In the genomic region with DNA sequence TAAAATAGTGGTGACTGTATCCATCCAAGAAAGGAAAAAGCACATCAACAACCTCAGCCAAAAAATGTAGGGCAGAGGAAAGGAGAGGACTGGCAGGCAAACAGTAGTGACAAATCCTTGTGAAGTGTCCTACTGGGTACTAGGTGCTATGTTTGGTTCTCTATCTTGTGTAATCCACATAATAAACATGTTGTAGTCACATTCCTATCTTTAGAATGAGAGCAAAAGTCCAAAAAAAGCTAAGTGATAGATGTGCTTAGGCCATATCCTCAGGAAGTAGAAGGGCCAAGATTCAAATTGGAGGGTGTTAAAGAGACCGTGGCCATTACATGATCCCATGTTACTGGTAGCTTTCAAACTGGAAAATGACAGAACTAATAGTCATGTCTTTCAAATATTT, we compare ENCODE assay signal across 8 cellular contexts.
A peak's percentile ranks its signal among the peaks of the same experiment; 100 is the strongest.
DNase-seq lines count a peak whose midpoint lies in the region; ATAC-seq and TF ChIP-seq lines count a peak whose summit lies in the region.
"Not testable (repeated sequence)": the region's sequence is repeated elsewhere in the genome, so short reads cannot be mapped to it uniquely, and the experiment has no call there.

No MANE protein-coding gene starts in this region.

- not testable (repeated sequence) for TF ChIP-seq POLR2A in gastrocnemius medialis (IDR thresholded peaks at IDR 0.05); upper lobe of left lung (IDR thresholded peaks at IDR 0.05)

- not testable (repeated sequence) for TF ChIP-seq CTCF in left ventricle myocardium inferior (IDR thresholded peaks at IDR 0.05; ENCODE audit: borderline replicate concordance); lower lobe of right lung (IDR thresholded peaks at IDR 0.05); gastrocnemius medialis (IDR thresholded peaks at IDR 0.05 in 4 of 5, conservative IDR thresholded peaks at IDR 0.05 in 1 of 5); upper lobe of left lung (IDR thresholded peaks at IDR 0.05)

- in situ Hi-C loops in gastrocnemius medialis (cut with MboI; ENCODE audit: low sequenced_read_pairs in 4 of 4): not testable (repeated sequence)

- H3K27me3 ChIP-seq in adipocyte (replicated peaks; ENCODE audit: control insufficient read depth, insufficient read depth, low read length); left ventricle myocardium inferior (ENCODE audit: low read depth); lower lobe of right lung (ENCODE audit: low read depth); gastrocnemius medialis; upper lobe of left lung: not testable (repeated sequence)

- intact Hi-C loops in Right ventricle myocardium superior (cut with DNase I); left ventricle myocardium inferior (cut with micrococcal nuclease); lower lobe of right lung (cut with DNase I); gastrocnemius medialis (cut with DNase I; ENCODE audit: low total_unique reads): not testable (repeated sequence)

- H3K4me3 ChIP-seq in adipocyte (ENCODE audit: low read length); left ventricle myocardium inferior; lower lobe of right lung; gastrocnemius medialis; upper lobe of left lung: not testable (repeated sequence)

- ATAC-seq in Right ventricle myocardium superior (ENCODE audit: poor library complexity) (peak; percentile 86), left lobe of liver (peak; percentile 56), lower lobe of right lung (peak; percentile 68 to 77), gastrocnemius medialis (peak; percentile 95 to 99), upper lobe of left lung (ENCODE audit: low FRiP score in 2 of 2) (peak; percentile 46 to 73)

- H3K27ac ChIP-seq in left ventricle myocardium inferior (replicated peaks): peak overlapping the region; percentile 1
- not testable (repeated sequence) for H3K27ac ChIP-seq in lower lobe of right lung, upper lobe of left lung
- H3K27ac ChIP-seq in gastrocnemius medialis: peak overlapping the region; percentile 43 to 76 (median 49)

- not testable (repeated sequence) for H3K36me3 ChIP-seq in adipocyte (ENCODE audit: control insufficient read depth, insufficient read depth, low read length, severe bottlenecking); left ventricle myocardium inferior; lower lobe of right lung; gastrocnemius medialis; upper lobe of left lung

- TF ChIP-seq EP300 in upper lobe of left lung (IDR thresholded peaks at IDR 0.05): not testable (repeated sequence)

- peak; percentile 25 for DNase-seq in MV-4-11 (lab: John Stamatoyannopoulos, UW)
- not testable (repeated sequence) for DNase-seq in adipocyte (ENCODE audit: low read depth); Right ventricle myocardium superior; left ventricle myocardium inferior; left lobe of liver (ENCODE audit: low spot score); lower lobe of right lung; gastrocnemius medialis; upper lobe of left lung

- H3K9ac ChIP-seq in adipocyte (ENCODE audit: low read length): peak overlapping the region; percentile 26

- not testable (repeated sequence) for H3K9me3 ChIP-seq in adipocyte (ENCODE audit: control insufficient read depth, low read length); left ventricle myocardium inferior (replicated peaks); lower lobe of right lung; gastrocnemius medialis; upper lobe of left lung

- H3K4me1 ChIP-seq in adipocyte (ENCODE audit: control insufficient read depth, insufficient read depth, low read length) (peaks cover 12% of the 10 kb centered on the region), left ventricle myocardium inferior (peaks cover 12% of the 10 kb centered on the region), gastrocnemius medialis (peaks cover 15 to 19% of the 10 kb centered on the region in 2 donors)
- not testable (repeated sequence) for H3K4me1 ChIP-seq in lower lobe of right lung, upper lobe of left lung

- 44 to 64% methylated on average over 1 of the region's 1 CpG for WGBS in upper lobe of left lung, 2 donors
